In the genomic region with DNA sequence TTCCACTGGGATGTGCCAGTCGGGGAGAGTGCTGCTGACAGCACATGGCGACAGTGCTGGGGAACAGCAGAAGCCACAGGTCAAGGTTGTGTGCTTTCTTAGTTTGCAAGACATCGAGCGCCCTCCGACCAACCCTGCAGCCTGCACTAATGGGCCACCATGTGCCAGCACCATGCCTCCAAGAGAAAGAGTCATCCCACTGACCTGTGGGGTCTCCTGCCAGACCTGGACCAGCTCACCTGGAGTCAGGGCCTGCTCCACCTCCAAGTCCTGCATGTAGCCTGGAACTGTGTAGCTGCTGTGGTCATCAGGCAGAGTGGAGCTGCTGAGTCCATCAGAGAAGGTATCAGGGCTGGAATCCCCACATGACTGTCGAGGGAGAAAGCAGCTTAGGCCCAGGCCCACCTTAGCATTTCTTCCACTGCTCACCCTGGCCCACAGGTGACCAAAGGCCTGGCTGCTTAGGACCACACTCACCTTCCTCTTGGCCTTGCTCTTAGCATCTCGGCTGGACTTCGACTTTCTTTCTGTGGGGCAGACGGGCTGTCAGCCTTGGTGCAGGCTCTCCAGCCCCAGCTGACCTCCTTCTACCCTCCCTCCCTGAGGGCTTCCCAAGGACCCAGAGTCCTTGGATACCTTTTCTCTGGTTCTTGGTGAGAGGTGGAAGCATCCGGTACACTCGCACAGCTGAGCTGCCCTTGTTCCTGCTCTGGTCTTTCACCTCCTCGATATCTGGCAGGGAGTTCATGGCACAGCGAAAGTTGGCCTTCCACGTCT, we compare ENCODE assay signal across 9 cellular contexts. TPM values are rescaled to one million over a fixed set of nuclear protein-coding genes. Genes with fewer than 3 reads are reported as not detected.
DNase-seq lines count a peak whose midpoint lies in the region; ATAC-seq, FAIRE-seq and TF ChIP-seq lines count a peak whose summit lies in the region.
"Had no signal": no experiment of that assay in that cellular context is flagged by ENCODE, and none has a peak within 500 bp of the region (broad histone marks: within the 10 kb centered on the region; RNA-seq: fewer than 3 reads in every experiment).

No MANE protein-coding gene starts in this region.

- no peaks in the 10 kb centered on the region for H3K27me3 Mint-ChIP-seq in T-helper 17 cell
- no peaks in the 10 kb centered on the region for H3K27me3 Mint-ChIP-seq in dendritic cell treated with granulocyte-macrophage colony-stimulating factor and Interleukin-4, amounts not matched to agents 40 ng/mL and 50 ng/mL, for 4 days

- no peaks in the 10 kb centered on the region for H3K9me3 Mint-ChIP-seq in dendritic cell treated with granulocyte-macrophage colony-stimulating factor and Interleukin-4, amounts not matched to agents 40 ng/mL and 50 ng/mL, for 4 days

- peaks cover 55% of the 10 kb centered on the region for H3K4me1 Mint-ChIP-seq in T-helper 17 cell
- H3K4me1 Mint-ChIP-seq in dendritic cell treated with granulocyte-macrophage colony-stimulating factor and Interleukin-4, amounts not matched to agents 40 ng/mL and 50 ng/mL, for 4 days (ENCODE audit: low read depth): peaks cover 62% of the 10 kb centered on the region

- peaks cover 0 to 36% of the 10 kb centered on the region in 2 donors for H3K36me3 ChIP-seq in gastrocnemius medialis
- peaks cover 59% of the 10 kb centered on the region for H3K36me3 ChIP-seq in osteoblast (ENCODE audit: insufficient read depth, low read length)
- H3K36me3 ChIP-seq in MG63: peaks cover 67% of the 10 kb centered on the region
- no peaks in the 10 kb centered on the region for H3K36me3 ChIP-seq in hepatocyte (replicated peaks; ENCODE audit: insufficient read depth, low read depth)
- peaks cover 9% of the 10 kb centered on the region for H3K36me3 ChIP-seq in H7 (replicated peaks; ENCODE audit: control insufficient read depth, insufficient read depth, low read length)

- H2AFZ ChIP-seq in osteoblast (ENCODE audit: low read length) (no peak overlapping the region), hepatocyte (no peak overlapping the region)

- H3K27me3 ChIP-seq in gastrocnemius medialis (no peaks in the 10 kb centered on the region), osteoblast (ENCODE audit: insufficient read depth, low read length) (no peaks in the 10 kb centered on the region), MG63 (no peaks in the 10 kb centered on the region), hepatocyte (no peaks in the 10 kb centered on the region), H7 (ENCODE audit: control insufficient read depth, insufficient read depth, low read length) (peaks cover 9% of the 10 kb centered on the region)

- H3K4me1 ChIP-seq in gastrocnemius medialis: peaks cover 25 to 28% of the 10 kb centered on the region in 2 donors
- H3K4me1 ChIP-seq in osteoblast (ENCODE audit: insufficient read depth, low read length): peaks cover 23% of the 10 kb centered on the region
- peaks cover 18% of the 10 kb centered on the region for H3K4me1 ChIP-seq in hepatocyte (ENCODE audit: insufficient read depth)

- peak overlapping the region; percentile 95 for H3K4me3 Mint-ChIP-seq in T-helper 17 cell
- H3K4me3 Mint-ChIP-seq in dendritic cell treated with granulocyte-macrophage colony-stimulating factor and Interleukin-4, amounts not matched to agents 40 ng/mL and 50 ng/mL, for 4 days: peak overlapping the region; percentile 24

- no peak for TF ChIP-seq CTCF in gastrocnemius medialis (IDR thresholded peaks at IDR 0.05 in 4 of 5, conservative IDR thresholded peaks at IDR 0.05 in 1 of 5)
- TF ChIP-seq CTCF in osteoblast (IDR thresholded peaks at IDR 0.05; ENCODE audit: extremely low read depth, low read depth, low read length): no peak
- no peak for TF ChIP-seq CTCF in hepatocyte (IDR thresholded peaks at IDR 0.05; ENCODE audit: poor library complexity)

- intact Hi-C loops in dendritic cell treated with granulocyte-macrophage colony-stimulating factor and Interleukin-4, amounts not matched to agents 40 ng/mL and 50 ng/mL, for 4 days (cut with micrococcal nuclease): no loop called here
- intact Hi-C loops in gastrocnemius medialis (cut with DNase I; ENCODE audit: low total_unique reads): no loop called here

- WGBS in hepatocyte (ENCODE audit: low lambda C conversion rate, missing lambda C conversion rate): 95% methylated on average over 14 of the region's 14 CpGs

- DNase-seq in GM12891 (ENCODE audit: insufficient read length, low spot score): no peak
- DNase-seq in T-helper 17 cell: peak in 2 of 3 donors; percentile 4 to 7
- no peak for DNase-seq in gastrocnemius medialis
- no peak for DNase-seq in osteoblast (ENCODE audit: insufficient read length, low spot score, missing footprints)
- DNase-seq in MG63: no peak
- no peak for DNase-seq in hepatocyte (ENCODE audit: low spot score)
- DNase-seq in H7: no peak
- DNase-seq: NCI-H524 treated with DMSO at 0.1 percent for 48 hours had no signal

- H3K79me2 ChIP-seq in osteoblast (ENCODE audit: insufficient read depth, low read length) (peaks cover 43% of the 10 kb centered on the region), hepatocyte (peaks cover 28% of the 10 kb centered on the region)

- no peak for FAIRE-seq in GM12891 (lab: Jason Lieb, UNC)

- H3K9me3 ChIP-seq in T-helper 17 cell (ENCODE audit: control insufficient read depth, low read length, poor library complexity, severe bottlenecking) (no peaks in the 10 kb centered on the region), gastrocnemius medialis (no peaks in the 10 kb centered on the region), osteoblast (ENCODE audit: low read depth, low read length) (no peaks in the 10 kb centered on the region), MG63 (no peaks in the 10 kb centered on the region), hepatocyte (ENCODE audit: low read depth) (no peaks in the 10 kb centered on the region)

- H3K27ac ChIP-seq in gastrocnemius medialis (peak overlapping the region in 3 of 4 donors; percentile 6 to 95 (median 9)), osteoblast (ENCODE audit: low read depth, low read length) (no peak overlapping the region), hepatocyte (no peak overlapping the region)

- TF ChIP-seq POLR2A in GM12891 (IDR thresholded peaks at IDR 0.05; ENCODE audit: low read depth, low read length) (no peak), gastrocnemius medialis (IDR thresholded peaks at IDR 0.05) (no peak)

- in situ Hi-C loops in gastrocnemius medialis (cut with MboI; ENCODE audit: low sequenced_read_pairs in 4 of 4): loop anchor here in 1 of 4 donors (5.0 kb wide), 1 partner anchor 64 kb away; no protein-coding TSS in a partner anchor

- no peak overlapping the region for H3K4me3 ChIP-seq in gastrocnemius medialis
- H3K4me3 ChIP-seq in osteoblast (ENCODE audit: insufficient read depth, low read length): no peak overlapping the region
- H3K4me3 ChIP-seq in MG63: no peak overlapping the region
- no peak overlapping the region for H3K4me3 ChIP-seq in hepatocyte
- H3K4me3 ChIP-seq in H7 (ENCODE audit: insufficient read depth, low read depth, low read length): no peak overlapping the region

- ATAC-seq in T-helper 17 cell (no peak), gastrocnemius medialis (no peak)

- peaks cover 50% of the 10 kb centered on the region for H4K20me1 ChIP-seq in osteoblast (ENCODE audit: insufficient read depth, low read length)
- peaks cover 25% of the 10 kb centered on the region for H4K20me1 ChIP-seq in hepatocyte (ENCODE audit: insufficient read depth, poor library complexity, severe bottlenecking)

- H3K4me2 ChIP-seq in osteoblast (ENCODE audit: insufficient read depth, low read length) (no peak overlapping the region), hepatocyte (no peak overlapping the region)

- peak overlapping the region; percentile 100 for H3K27ac Mint-ChIP-seq in T-helper 17 cell
- no peak overlapping the region for H3K27ac Mint-ChIP-seq in dendritic cell treated with granulocyte-macrophage colony-stimulating factor and Interleukin-4, amounts not matched to agents 40 ng/mL and 50 ng/mL, for 4 days

- H3K9me2 ChIP-seq in hepatocyte (replicated peaks; ENCODE audit: insufficient read depth): no peaks in the 10 kb centered on the region

- peaks cover 14% of the 10 kb centered on the region for H3K36me3 Mint-ChIP-seq in T-helper 17 cell (ENCODE audit: low read depth)
- peaks cover 88% of the 10 kb centered on the region for H3K36me3 Mint-ChIP-seq in dendritic cell treated with granulocyte-macrophage colony-stimulating factor and Interleukin-4, amounts not matched to agents 40 ng/mL and 50 ng/mL, for 4 days (ENCODE audit: low read depth)

TF ChIP-seq in GM12891, 5 proteins besides CTCF, POLR2A, EP300 and RAD21:
- TF ChIP-seq SPI1 (IDR thresholded peaks at IDR 0.05; ENCODE audit: low read depth, low read length): no peak
- no peak for TF ChIP-seq POU2F2 (IDR thresholded peaks at IDR 0.05; ENCODE audit: low read depth, low read length)
- peak; percentile 46; the same call in 1 of the 2 replicates for TF ChIP-seq POLR2AphosphoS5 (IDR thresholded peaks at IDR 0.05; ENCODE audit: low read depth, low read length)
- TF ChIP-seq TAF1 (IDR thresholded peaks at IDR 0.05; ENCODE audit: low read depth, low read length): no peak

RNA-seq across cellular contexts. Expression of gene IRF1, which starts 4.1 kb away (rescaled TPM):
- polyA plus RNA-seq in GM12891 (2012; ENCODE audit: low read depth, missing spikeins): 30.8 TPM
- total RNA-seq in T-helper 17 cell (100 to 1,000 TPM; 590 to 639 TPM), gastrocnemius medialis (10 to 100 TPM in 1 of 4 donors, 1 to 10 TPM in 3; 5.5 to 20.6 (median 8.4) TPM), osteoblast (19.7 and 22.1 TPM in 2 replicates), hepatocyte (25.6 and 30.9 TPM in 2 replicates)
- total RNA-seq in MG63 (2014; rRNA removed; shearing (Covaris generic); ENCODE audit: low replicate concordance): 14.2 and 34.7 TPM in 2 replicates
- polyA plus RNA-seq in hepatocyte: 35.8 and 44.8 TPM in 2 replicates
- total RNA-seq in H7 (2014; rRNA removed; shearing (Covaris generic)): 4.5 and 6.5 TPM in 2 replicates

RNA-seq across cellular contexts. Expression of gene IL5, which starts 56.8 kb away (rescaled TPM):
- polyA plus RNA-seq in GM12891 (2012; ENCODE audit: low read depth, missing spikeins): not detected
- total RNA-seq in T-helper 17 cell: not detected
- not detected for total RNA-seq in gastrocnemius medialis
- not detected in 2 replicates for total RNA-seq in osteoblast
- not detected in 2 replicates for total RNA-seq in MG63 (2014; rRNA removed; shearing (Covaris generic); ENCODE audit: low replicate concordance)
- not detected in 2 replicates for total RNA-seq in hepatocyte
- polyA plus RNA-seq in hepatocyte: not detected in 2 replicates
- not detected in 2 replicates for total RNA-seq in H7 (2014; rRNA removed; shearing (Covaris generic))

Comparison
In these comparisons a context has a peak if more than half of its experiments do, and no peak if none do; other contexts are left out.
1. DNase-seq: peak in T-helper 17 cell (2 of 3); none in GM12891 (single experiment), gastrocnemius medialis (0 of 2), osteoblast (single experiment), MG63 (single experiment), hepatocyte (single experiment) and H7 (single experiment).
2. H3K27ac ChIP-seq: peak in gastrocnemius medialis (3 of 4); none in osteoblast (single experiment) and hepatocyte (single experiment).
3. RNA of gene IRF1, which starts 4.1 kb away (total RNA-seq): 590 to 639 TPM in T-helper 17 cell; 14.2 to 34.7 TPM in MG63, 25.6 to 30.9 TPM in hepatocyte, 19.7 to 22.1 TPM in osteoblast, 5.5 to 20.6 TPM in gastrocnemius medialis and 4.5 to 6.5 TPM in H7; every median in the first group is over 10 times any median in the second.